Comparison of ENCODE assay signal across 8 cellular contexts in genomic region chr15:70099167-70099965, GRCh38. TPM values are rescaled to one million over a fixed set of nuclear protein-coding genes. Genes with fewer than 3 reads are reported as not detected.
DNase-seq lines count a peak whose midpoint lies in the region; ATAC-seq, FAIRE-seq and TF ChIP-seq lines count a peak whose summit lies in the region.

No MANE protein-coding gene starts in this region.

- peaks cover 7 to 21% of the 10 kb centered on the region in 2 donors for H3K27me3 Mint-ChIP-seq in natural killer cell treated with Interleukin-12 subunit alpha and Interleukin-12 subunit beta and Interleukin-15 and Interleukin-18, amount 100 ng/mL, for 72 hours

- FAIRE-seq in H54 (lab: Jason Lieb, UNC) = peak; percentile 45

- no peak for TF ChIP-seq CTCF in fibroblast of pulmonary artery (IDR thresholded peaks at IDR 0.05; ENCODE audit: low read length, missing control alignments)

- peak overlapping the region; percentile 93 for H3K4me3 Mint-ChIP-seq in natural killer cell treated with Interleukin-12 subunit alpha and Interleukin-12 subunit beta and Interleukin-15 and Interleukin-18, amount 100 ng/mL, for 72 hours

- peak overlapping the region; percentile 88 for H3K4me3 ChIP-seq in fibroblast of pulmonary artery (replicated peaks; ENCODE audit: low read depth, low read length)

- TF ChIP-seq POLR2A in H54 (IDR thresholded peaks at IDR 0.05; ENCODE audit: low read depth, low read length) (no peak), Raji (IDR thresholded peaks at IDR 0.05; ENCODE audit: insufficient read depth, low read depth, low read length) (peak; percentile 91)

- peaks cover 2% of the 10 kb centered on the region for H3K36me3 Mint-ChIP-seq in natural killer cell treated with Interleukin-12 subunit alpha and Interleukin-12 subunit beta and Interleukin-15 and Interleukin-18, amount 100 ng/mL, for 72 hours

- peak; percentile 79 to 88 for ATAC-seq in natural killer cell treated with Interleukin-12 subunit alpha and Interleukin-12 subunit beta and Interleukin-15 and Interleukin-18, amount 100 ng/mL, for 72 hours

- DNase-seq in EH (ENCODE audit: low read depth) (peak; percentile 99), H54 (ENCODE audit: insufficient read length, low spot score) (peak; percentile 97), M059J (ENCODE audit: low read depth) (peak; percentile 95), fibroblast of pulmonary artery (ENCODE audit: low read depth) (peak; percentile 100)
- DNase-seq in activated effector memory CD4-positive, alpha-beta T cell treated with anti-CD3 and anti-CD28 coated beads, Interleukin-2, amount 50 U/mL, for 16 hours = peak; percentile 100
- DNase-seq in natural killer cell treated with Interleukin-12 subunit alpha and Interleukin-12 subunit beta and Interleukin-15 and Interleukin-18, amount 100 ng/mL, for 72 hours (ENCODE audit: low spot score) = peak; percentile 100
- DNase-seq in stimulated activated naive CD4-positive, alpha-beta T cell treated with Interleukin-2 at 50 U/mL for 16 hours (lab: John Stamatoyannopoulos, UW) = peak; percentile 99

- peaks cover 44 to 55% of the 10 kb centered on the region in 2 donors for H3K4me1 Mint-ChIP-seq in natural killer cell treated with Interleukin-12 subunit alpha and Interleukin-12 subunit beta and Interleukin-15 and Interleukin-18, amount 100 ng/mL, for 72 hours (ENCODE audit: low read depth in 2 of 2)

- no peaks in the 10 kb centered on the region for H3K9me3 Mint-ChIP-seq in natural killer cell treated with Interleukin-12 subunit alpha and Interleukin-12 subunit beta and Interleukin-15 and Interleukin-18, amount 100 ng/mL, for 72 hours

- H3K27ac Mint-ChIP-seq in natural killer cell treated with Interleukin-12 subunit alpha and Interleukin-12 subunit beta and Interleukin-15 and Interleukin-18, amount 100 ng/mL, for 72 hours = peak overlapping the region; percentile 97 to 99

RNA-seq across cellular contexts. Expression of gene TLE3, which starts 1.6 kb away (rescaled TPM):
- total RNA-seq in M059J (2014; rRNA removed; shearing (Covaris generic)) = 6.4 and 15.6 TPM in 2 replicates
- 100 to 1,000 TPM in 1 of 2 donors, 10 to 100 TPM in 1; 57.6 to 128 TPM for total RNA-seq in natural killer cell treated with Interleukin-12 subunit alpha and Interleukin-12 subunit beta and Interleukin-15 and Interleukin-18, amount 100 ng/mL, for 72 hours

Comparison
In these comparisons a context has a peak if more than half of its experiments do, and no peak if none do; other contexts are left out.
1. Peak in every context shown above with its lines: DNase-seq, ATAC-seq and H3K4me3 ChIP-seq.